Comparison of ENCODE assay signal across 19 cellular contexts in genomic region chr1:45730075-45730779, GRCh38. TPM values are rescaled to one million over a fixed set of nuclear protein-coding genes. Genes with fewer than 3 reads are reported as not detected.
A peak's percentile ranks its signal among the peaks of the same experiment; 100 is the strongest.
DNase-seq lines count a peak whose midpoint lies in the region; ATAC-seq and TF ChIP-seq lines count a peak whose summit lies in the region.
"Had no signal": no experiment of that assay in that cellular context is flagged by ENCODE, and none has a peak within 500 bp of the region (broad histone marks: within the 10 kb centered on the region; RNA-seq: fewer than 3 reads in every experiment).

No MANE protein-coding gene starts in this region.

- TF ChIP-seq CTCF in fibroblast of villous mesenchyme (IDR thresholded peaks at IDR 0.05; ENCODE audit: insufficient read depth, low read depth, low read length) (no peak), prostate gland (IDR thresholded peaks at IDR 0.05) (no peak), right lobe of liver (IDR thresholded peaks at IDR 0.05) (no peak)

- intact Hi-C loops in prostate gland (cut with DNase I) (no loop called here), right lobe of liver (cut with DNase I) (no loop called here)

- H3K36me3 ChIP-seq in prostate gland (no peaks in the 10 kb centered on the region), right lobe of liver (peaks cover 0 to 9% (median 2%) of the 10 kb centered on the region in 4 donors)

- no peaks in the 10 kb centered on the region for H3K4me1 ChIP-seq in prostate gland (replicated peaks)
- H3K4me1 ChIP-seq in right lobe of liver: no peaks in the 10 kb centered on the region
- H3K4me1 ChIP-seq: esophagus muscularis mucosa had no signal

- peak; percentile 34 for DNase-seq in HT-29 (ENCODE audit: low spot score)
- DNase-seq in NCI-H226: peak; percentile 74
- peak; percentile 10 for DNase-seq in fibroblast of villous mesenchyme (ENCODE audit: low read depth)
- DNase-seq in prostate gland (ENCODE audit: low spot score): peak; percentile 63
- DNase-seq in RPMI8226: no peak
- DNase-seq in globus pallidus (ENCODE audit: low spot score): no peak
- DNase-seq in HUDEP-2 (lab: John Stamatoyannopoulos, UW; ENCODE audit: unreplicated experiment in 76 of 76): no peak
- DNase-seq in right lobe of liver: no peak
- DNase-seq: activated CD4-positive, alpha-beta T cell treated with anti-CD3 and anti-CD28 coated beads, Interleukin-2, amount 50 U/mL, for 1 hour; activated T-cell treated with anti-CD3 and anti-CD28 coated beads, Interleukin-2, amount 50 U/mL, for 48 hours; CD4-positive, alpha-beta T cell; cortex of kidney; NCI-H524 treated with DMSO at 0.1 percent for 48 hours; SHP77; stimulated activated CD4-positive, alpha-beta T cell treated with anti-CD3 and anti-CD28 coated beads, Interleukin-4, amount 100 ng/mL, for 1 hour; T-helper 9 cell had no signal

- H3K27me3 ChIP-seq in prostate gland (replicated peaks; ENCODE audit: insufficient read depth): no peaks in the 10 kb centered on the region
- H3K27me3 ChIP-seq in right lobe of liver: no peaks in the 10 kb centered on the region
- H3K27me3 ChIP-seq: esophagus muscularis mucosa had no signal

- 62% methylated on average over 3 of the region's 3 CpGs for WGBS in prostate gland
- 64% methylated on average over 3 of the region's 3 CpGs for WGBS in right lobe of liver (ENCODE audit: insufficient coverage, low coverage, low lambda C conversion rate, missing lambda C conversion rate)

- no peak overlapping the region for H3K4me3 ChIP-seq in fibroblast of villous mesenchyme (ENCODE audit: low read depth, low read length)
- H3K4me3 ChIP-seq in prostate gland: no peak overlapping the region
- H3K4me3 ChIP-seq in right lobe of liver: no peak overlapping the region
- H3K4me3 ChIP-seq: esophagus muscularis mucosa had no signal

- no peaks in the 10 kb centered on the region for H3K9me3 ChIP-seq in prostate gland
- no peaks in the 10 kb centered on the region for H3K9me3 ChIP-seq in right lobe of liver
- H3K9me3 ChIP-seq: esophagus muscularis mucosa had no signal

- H3K27ac ChIP-seq in prostate gland: no peak overlapping the region
- no peak overlapping the region for H3K27ac ChIP-seq in right lobe of liver
- H3K27ac ChIP-seq: esophagus muscularis mucosa had no signal

- TF ChIP-seq POLR2A in prostate gland (IDR thresholded peaks at IDR 0.05): no peak
- no peak for TF ChIP-seq POLR2A in right lobe of liver (IDR thresholded peaks at IDR 0.05)

- ATAC-seq in right lobe of liver: no peak
- ATAC-seq: HepG2, sciatic nerve had no signal

RNA-seq across cellular contexts. Expression of gene IPP, which starts 20.2 kb away (rescaled TPM):
- 1.5 and 2.9 TPM in 2 replicates for total RNA-seq in HT-29 (2014; rRNA removed; shearing (Covaris generic))
- total RNA-seq in fibroblast of villous mesenchyme (9.0 and 14.7 TPM in 2 replicates), prostate gland (10 to 100 TPM; 14.8 to 16.1 TPM), right lobe of liver (10 to 100 TPM in 2 of 6 experiments, 1 to 10 TPM in 4; 5.5 to 12.9 (median 8.3) TPM)

RNA-seq across cellular contexts. Expression of gene TMEM69, which starts 42.2 kb away (rescaled TPM):
- 16.5 and 18.3 TPM in 2 replicates for total RNA-seq in HT-29 (2014; rRNA removed; shearing (Covaris generic))
- total RNA-seq in fibroblast of villous mesenchyme: 6.9 and 10.0 TPM in 2 replicates
- total RNA-seq in prostate gland: 10 to 100 TPM; 29.6 to 32.9 TPM
- 10 to 100 TPM in 3 of 6 experiments, 1 to 10 TPM in 3; 7.5 to 17.5 (median 10.0) TPM for total RNA-seq in right lobe of liver

RNA-seq across cellular contexts. Expression of gene GPBP1L1, which starts 43.9 kb away (rescaled TPM):
- total RNA-seq in HT-29 (2014; rRNA removed; shearing (Covaris generic)): 49.3 and 51.1 TPM in 2 replicates
- total RNA-seq in fibroblast of villous mesenchyme (90.5 and 122 TPM in 2 replicates), prostate gland (100 to 1,000 TPM; 120 to 153 TPM), right lobe of liver (10 to 100 TPM; 51.2 to 80.0 (median 67.3) TPM)

Comparison
In these comparisons a context has a peak if more than half of its experiments do, and no peak if none do; other contexts are left out.
1. DNase-seq: peak in HT-29 (single experiment), NCI-H226 (single experiment), fibroblast of villous mesenchyme (single experiment) and prostate gland (single experiment); none in RPMI8226 (single experiment), globus pallidus (single experiment), HUDEP-2 (0 of 76) and right lobe of liver (0 of 3).